33 cellular contexts compared by ENCODE assay signal in genomic region chrX:6299724-6300123, GRCh38.
"Had no signal": no experiment of that assay in that cellular context is flagged by ENCODE, and none has a peak within 500 bp of the region (broad histone marks: within the 10 kb centered on the region; RNA-seq: fewer than 3 reads in every experiment).

No MANE protein-coding gene starts in this region.

- H3K27ac Mint-ChIP-seq: activated B cell treated with CpG ODN at 0.5 μM for 24 hours; activated CD4-positive, alpha-beta T cell treated with anti-CD3 and anti-CD28 coated beads for 36 hours; activated CD4-positive, alpha-beta T cell treated with anti-CD3 and anti-CD28 coated beads, Interleukin-2, amount 10 ng/mL, durations not matched to agents 24 days and 14 days; activated CD8-positive, alpha-beta T cell treated with anti-CD3 and anti-CD28 coated beads for 36 hours; activated naive CD4-positive, alpha-beta T cell treated with anti-CD3 and anti-CD28 coated beads for 36 hours; activated naive CD4-positive, alpha-beta T cell treated with anti-CD3 and anti-CD28 coated beads, Interleukin-2, amount 50 U/mL, for 24 hours; activated naive CD8-positive, alpha-beta T cell treated with anti-CD3 and anti-CD28 coated beads for 36 hours; activated naive CD8-positive, alpha-beta T cell treated with anti-CD3 and anti-CD28 coated beads, Interleukin-2, amount 50 U/mL, for 24 hours; activated T-helper 1 cell treated with anti-CD3 and anti-CD28 coated beads, Interleukin-12 subunit alpha, Interleukin-12 subunit beta, Interleukin-2, Interleukin-4 antibody, amounts not matched to agents 30 ng/mL and 10 ng/mL and 1 ng/mL, durations not matched to agents 14 hours and 24 hours and 36 hours; activated T-helper 2 cell treated with anti-CD3 and anti-CD28 coated beads, Interferon-gamma antibody, Interleukin-2, Interleukin-4, amounts not matched to agents 10 μg/mL and 5 μg/mL and 100 μg/mL, durations not matched to agents 14 hours and 24 hours and 36 hours; brain; endodermal cell had no signal

- H3K27me3 Mint-ChIP-seq: activated B cell treated with CpG ODN at 0.5 μM for 24 hours; activated CD4-positive, alpha-beta T cell treated with anti-CD3 and anti-CD28 coated beads, Interleukin-2, amount 10 ng/mL, durations not matched to agents 24 days and 14 days; activated CD8-positive, alpha-beta T cell treated with anti-CD3 and anti-CD28 coated beads for 36 hours; activated naive CD4-positive, alpha-beta T cell treated with anti-CD3 and anti-CD28 coated beads, Interleukin-2, amount 50 U/mL, for 24 hours; activated naive CD8-positive, alpha-beta T cell treated with anti-CD3 and anti-CD28 coated beads for 36 hours; activated naive CD8-positive, alpha-beta T cell treated with anti-CD3 and anti-CD28 coated beads, Interleukin-2, amount 50 U/mL, for 24 hours had no signal

- FAIRE-seq: frontal cortex had no signal

- H3K9me3 ChIP-seq: adrenal gland, breast epithelium, colonic mucosa had no signal

- H3K9me3 Mint-ChIP-seq: activated CD4-positive, alpha-beta T cell treated with anti-CD3 and anti-CD28 coated beads, Interleukin-2, amount 10 ng/mL, durations not matched to agents 24 days and 14 days; activated CD8-positive, alpha-beta T cell treated with anti-CD3 and anti-CD28 coated beads for 36 hours; activated naive CD4-positive, alpha-beta T cell treated with anti-CD3 and anti-CD28 coated beads for 36 hours; activated naive CD4-positive, alpha-beta T cell treated with anti-CD3 and anti-CD28 coated beads, Interleukin-2, amount 50 U/mL, for 24 hours; activated naive CD8-positive, alpha-beta T cell treated with anti-CD3 and anti-CD28 coated beads, Interleukin-2, amount 50 U/mL, for 24 hours; activated T-helper 1 cell treated with anti-CD3 and anti-CD28 coated beads, Interleukin-12 subunit alpha, Interleukin-12 subunit beta, Interleukin-2, Interleukin-4 antibody, amounts not matched to agents 30 ng/mL and 10 ng/mL and 1 ng/mL, durations not matched to agents 14 hours and 24 hours and 36 hours; activated T-helper 2 cell treated with anti-CD3 and anti-CD28 coated beads, Interferon-gamma antibody, Interleukin-2, Interleukin-4, amounts not matched to agents 10 μg/mL and 5 μg/mL and 100 μg/mL, durations not matched to agents 14 hours and 24 hours and 36 hours; endodermal cell had no signal

- H3K36me3 Mint-ChIP-seq: activated naive CD4-positive, alpha-beta T cell treated with anti-CD3 and anti-CD28 coated beads, Interleukin-2, amount 50 U/mL, for 24 hours; activated naive CD8-positive, alpha-beta T cell treated with anti-CD3 and anti-CD28 coated beads for 36 hours; brain had no signal

- H3K4me3 Mint-ChIP-seq: activated B cell treated with CpG ODN at 0.5 μM for 24 hours; activated CD4-positive, alpha-beta T cell treated with anti-CD3 and anti-CD28 coated beads for 36 hours; activated CD4-positive, alpha-beta T cell treated with anti-CD3 and anti-CD28 coated beads, Interleukin-2, amount 10 ng/mL, durations not matched to agents 24 days and 14 days; activated CD8-positive, alpha-beta T cell treated with anti-CD3 and anti-CD28 coated beads for 36 hours; activated naive CD4-positive, alpha-beta T cell treated with anti-CD3 and anti-CD28 coated beads for 36 hours; activated naive CD4-positive, alpha-beta T cell treated with anti-CD3 and anti-CD28 coated beads, Interleukin-2, amount 50 U/mL, for 24 hours; activated naive CD8-positive, alpha-beta T cell treated with anti-CD3 and anti-CD28 coated beads for 36 hours; activated naive CD8-positive, alpha-beta T cell treated with anti-CD3 and anti-CD28 coated beads, Interleukin-2, amount 50 U/mL, for 24 hours; activated T-helper 1 cell treated with anti-CD3 and anti-CD28 coated beads, Interleukin-12 subunit alpha, Interleukin-12 subunit beta, Interleukin-2, Interleukin-4 antibody, amounts not matched to agents 30 ng/mL and 10 ng/mL and 1 ng/mL, durations not matched to agents 14 hours and 24 hours and 36 hours; brain; endodermal cell had no signal

- H3K4me1 ChIP-seq: adrenal gland, breast epithelium, colonic mucosa had no signal

- H3K4me1 Mint-ChIP-seq: activated B cell treated with CpG ODN at 0.5 μM for 24 hours; activated CD4-positive, alpha-beta T cell treated with anti-CD3 and anti-CD28 coated beads for 36 hours; activated CD4-positive, alpha-beta T cell treated with anti-CD3 and anti-CD28 coated beads, Interleukin-2, amount 10 ng/mL, durations not matched to agents 24 days and 14 days; activated naive CD4-positive, alpha-beta T cell treated with anti-CD3 and anti-CD28 coated beads, Interleukin-2, amount 50 U/mL, for 24 hours; activated naive CD8-positive, alpha-beta T cell treated with anti-CD3 and anti-CD28 coated beads for 36 hours; activated naive CD8-positive, alpha-beta T cell treated with anti-CD3 and anti-CD28 coated beads, Interleukin-2, amount 50 U/mL, for 24 hours; brain; endodermal cell had no signal

- ATAC-seq: activated CD4-positive, alpha-beta T cell treated with anti-CD3 and anti-CD28 coated beads for 36 hours; activated CD8-positive, alpha-beta T cell treated with anti-CD3 and anti-CD28 coated beads for 36 hours; activated naive CD8-positive, alpha-beta T cell treated with anti-CD3 and anti-CD28 coated beads, Interleukin-2, amount 50 U/mL, for 24 hours; esophagus mucosa had no signal

- DNase-seq: activated B cell treated with CpG ODN at 0.5 μM for 24 hours; activated CD4-positive, alpha-beta T cell treated with anti-CD3 and anti-CD28 coated beads for 36 hours; activated CD4-positive, alpha-beta T cell treated with anti-CD3 and anti-CD28 coated beads, Interleukin-2, amount 10 ng/mL, durations not matched to agents 24 days and 14 days; activated CD4-positive, alpha-beta T cell treated with anti-CD3 and anti-CD28 coated beads, Interleukin-2, amount 50 U/mL, for 48 hours; activated CD4-positive, CD25-positive, alpha-beta regulatory T cell treated with anti-CD3 and anti-CD28 coated beads, Interleukin-2, amount 50 U/mL, for 72 hours; activated CD8-positive, alpha-beta memory T cell treated with anti-CD3 and anti-CD28 coated beads for 24 hours; activated CD8-positive, alpha-beta T cell treated with anti-CD3 and anti-CD28 coated beads for 36 hours; activated effector memory CD4-positive, alpha-beta T cell treated with anti-CD3 and anti-CD28 coated beads, Interleukin-2, amount 50 U/mL, for 16 hours; activated naive CD4-positive, alpha-beta T cell treated with anti-CD3 and anti-CD28 coated beads for 36 hours; activated naive CD8-positive, alpha-beta T cell treated with anti-CD3 and anti-CD28 coated beads for 36 hours; activated naive CD8-positive, alpha-beta T cell treated with anti-CD3 and anti-CD28 coated beads, Interleukin-2, amount 50 U/mL, for 24 hours; activated T-cell treated with anti-CD3 and anti-CD28 coated beads, Interleukin-2, amount 50 U/mL, for 48 hours; adrenal gland; amygdala; aorta; central memory CD4-positive, alpha-beta T cell; cerebellar nuclear complex; colonic mucosa; effector memory CD4-positive, alpha-beta T cell; endodermal cell; foreskin fibroblast; head of caudate nucleus; hippocampal formation; T-helper 9 cell; WERI-Rb-1 had no signal

- H3K27ac ChIP-seq: adrenal gland, breast epithelium, cardiac muscle cell, colonic mucosa, WERI-Rb-1 had no signal

- H3K36me3 ChIP-seq: adrenal gland, breast epithelium, cardiac muscle cell, colonic mucosa, WERI-Rb-1 had no signal

- H3K4me3 ChIP-seq: adrenal gland, breast epithelium, cardiac muscle cell, colonic mucosa had no signal

- H3K27me3 ChIP-seq: adrenal gland, breast epithelium, cardiac muscle cell, colonic mucosa had no signal
